21 cellular contexts compared by ENCODE assay signal in genomic region chr4:3682236-3683076, GRCh38.
"Had no signal": no experiment of that assay in that cellular context is flagged by ENCODE, and none has a peak within 500 bp of the region (broad histone marks: within the 10 kb centered on the region; RNA-seq: fewer than 3 reads in every experiment).

No MANE protein-coding gene starts in this region.

- ATAC-seq: naive thymus-derived CD8-positive, alpha-beta T cell; stimulated activated memory B cell treated with anti-CD40 and anti-IgM and Interleukin-4, amounts not matched to agents 10 μg/mL and 1 μg/mL and 100 μg/mL, for 72 hours; T-helper 17 cell had no signal

- FAIRE-seq: bronchial epithelial cell had no signal

- H3K27ac Mint-ChIP-seq: activated CD4-positive, alpha-beta memory T cell treated with anti-CD3 and anti-CD28 coated beads for 36 hours; activated naive CD4-positive, alpha-beta T cell treated with anti-CD3 and anti-CD28 coated beads, Interleukin-2, amount 10 ng/mL, durations not matched to agents 7 days and 5 days; mesothelial cell of epicardium; naive thymus-derived CD8-positive, alpha-beta T cell; stimulated activated memory B cell treated with anti-CD40 and anti-IgM and Interleukin-4, amounts not matched to agents 10 μg/mL and 1 μg/mL and 100 μg/mL, for 72 hours; T-helper 17 cell had no signal

- H3K4me3 Mint-ChIP-seq: activated CD4-positive, alpha-beta memory T cell treated with anti-CD3 and anti-CD28 coated beads for 36 hours; activated naive CD4-positive, alpha-beta T cell treated with anti-CD3 and anti-CD28 coated beads, Interleukin-2, amount 10 ng/mL, durations not matched to agents 7 days and 5 days; mesothelial cell of epicardium; stimulated activated memory B cell treated with anti-CD40 and anti-IgM and Interleukin-4, amounts not matched to agents 10 μg/mL and 1 μg/mL and 100 μg/mL, for 72 hours; T-helper 17 cell had no signal

- H3K27me3 Mint-ChIP-seq: activated naive CD4-positive, alpha-beta T cell treated with anti-CD3 and anti-CD28 coated beads, Interleukin-2, amount 10 ng/mL, durations not matched to agents 7 days and 5 days had no signal

- H3K27ac ChIP-seq: coronary artery, left ventricle myocardium inferior, stomach, transverse colon, uterus had no signal

- H3K36me3 ChIP-seq: left ventricle myocardium inferior, stomach, transverse colon, uterus had no signal

- H3K4me1 ChIP-seq: left ventricle myocardium inferior, stomach, transverse colon, uterus had no signal

- DNase-seq: activated CD4-positive, alpha-beta memory T cell treated with anti-CD3 and anti-CD28 coated beads for 36 hours; activated CD4-positive, alpha-beta T cell treated with anti-CD3 and anti-CD28 coated beads for 48 hours; activated effector memory CD4-positive, alpha-beta T cell treated with anti-CD3 and anti-CD28 coated beads, Interleukin-2, amount 50 U/mL, for 16 hours; activated naive CD4-positive, alpha-beta T cell treated with anti-CD3 and anti-CD28 coated beads, Interleukin-2, amount 10 ng/mL, durations not matched to agents 7 days and 5 days; activated T-cell treated with anti-CD3 and anti-CD28 coated beads, Interleukin-2, amount 50 U/mL, for 48 hours; amygdala; left ventricle myocardium inferior; mammary epithelial cell; occipital lobe; retina; stimulated activated CD4-positive, alpha-beta T cell treated with anti-CD3 and anti-CD28 coated beads, Interleukin-1b, Interleukin-23, amount 100 ng/mL, for 48 hours; stomach; SW 1271; T-helper 17 cell; transverse colon had no signal

- H3K36me3 Mint-ChIP-seq: activated CD4-positive, alpha-beta memory T cell treated with anti-CD3 and anti-CD28 coated beads for 36 hours; activated naive CD4-positive, alpha-beta T cell treated with anti-CD3 and anti-CD28 coated beads, Interleukin-2, amount 10 ng/mL, durations not matched to agents 7 days and 5 days; mesothelial cell of epicardium; naive thymus-derived CD8-positive, alpha-beta T cell; stimulated activated memory B cell treated with anti-CD40 and anti-IgM and Interleukin-4, amounts not matched to agents 10 μg/mL and 1 μg/mL and 100 μg/mL, for 72 hours had no signal

- H3K27me3 ChIP-seq: uterus had no signal

- H3K9me3 Mint-ChIP-seq: activated CD4-positive, alpha-beta memory T cell treated with anti-CD3 and anti-CD28 coated beads for 36 hours; activated naive CD4-positive, alpha-beta T cell treated with anti-CD3 and anti-CD28 coated beads, Interleukin-2, amount 10 ng/mL, durations not matched to agents 7 days and 5 days; mesothelial cell of epicardium; naive thymus-derived CD8-positive, alpha-beta T cell had no signal

- H3K9me3 ChIP-seq: left ventricle myocardium inferior, stomach, transverse colon, uterus had no signal

- H3K4me3 ChIP-seq: coronary artery, left ventricle myocardium inferior, stomach, transverse colon, uterus had no signal

- H3K4me1 Mint-ChIP-seq: activated naive CD4-positive, alpha-beta T cell treated with anti-CD3 and anti-CD28 coated beads, Interleukin-2, amount 10 ng/mL, durations not matched to agents 7 days and 5 days; stimulated activated memory B cell treated with anti-CD40 and anti-IgM and Interleukin-4, amounts not matched to agents 10 μg/mL and 1 μg/mL and 100 μg/mL, for 72 hours; T-helper 17 cell had no signal
